ENCODE assay signal across 1 cellular context in genomic region chr17:8138672-8139371, GRCh38.
TF ChIP-seq lines count a peak whose summit lies in the region.

No MANE protein-coding gene starts in this region.

TF ChIP-seq in HCT116, 20 proteins besides CTCF, POLR2A, EP300 and RAD21 (continued from another document):
- TF ChIP-seq MAX (IDR thresholded peaks at IDR 0.05) (peak; percentile 93), EZH2phosphoT487 (IDR thresholded peaks at IDR 0.05; ENCODE audit: borderline replicate concordance) (no peak), ATF3 (IDR thresholded peaks at IDR 0.05) (peak; percentile 96), CBX3 (IDR thresholded peaks at IDR 0.05; ENCODE audit: low read depth) (peak; percentile 82), EGR1 (IDR thresholded peaks at IDR 0.05; ENCODE audit: low read depth) (0 out of 2 replicates have a peak, but pooled peaks have one; percentile 22), SP1 (IDR thresholded peaks at IDR 0.05; ENCODE audit: low read depth) (peak; percentile 47; the same call in 1 of the 2 replicates), ZNF274 (IDR thresholded peaks at IDR 0.05; ENCODE audit: low read depth, low read length) (no peak), JUND (IDR thresholded peaks at IDR 0.05) (peak; percentile 14)
